Comparison of ENCODE assay signal across 2 cellular contexts in the genomic region with DNA sequence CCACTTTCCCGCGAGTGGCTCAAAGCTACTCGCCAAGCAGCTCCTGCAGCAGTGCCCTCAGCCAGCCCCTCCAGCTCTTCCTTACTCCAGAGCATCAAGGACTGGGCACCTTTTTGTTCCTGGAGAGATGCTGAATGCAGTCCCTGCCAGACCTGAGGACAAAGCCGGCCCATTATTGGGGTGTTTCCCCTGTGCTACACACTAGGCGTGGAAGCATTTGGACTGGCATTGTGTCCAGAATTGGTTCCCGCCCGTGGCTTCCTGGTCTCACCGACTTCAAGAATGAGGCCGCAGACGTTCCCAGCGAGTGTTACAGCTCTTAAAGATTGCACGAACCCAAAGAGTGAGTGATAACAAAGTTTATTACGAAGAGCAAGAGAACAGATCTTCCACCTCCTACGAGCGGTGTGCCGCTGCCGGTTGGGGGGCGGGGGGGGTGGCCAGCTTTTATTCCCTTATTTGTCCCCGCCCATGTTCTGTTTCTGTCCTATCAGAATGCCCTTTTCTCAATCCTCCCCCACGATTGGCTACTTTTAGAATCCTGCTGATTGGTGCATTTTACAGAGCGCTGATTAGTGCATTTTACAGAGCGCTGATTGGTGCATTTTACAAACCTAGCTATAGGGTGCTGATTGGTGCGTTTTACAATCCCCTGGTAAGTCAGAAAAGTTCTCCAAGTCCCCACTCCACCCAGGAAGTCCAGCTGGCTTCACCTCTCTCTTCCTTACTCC.
TF ChIP-seq lines count a peak whose summit lies in the region.

No MANE protein-coding gene starts in this region.

TF ChIP-seq in HepG2, 621 proteins besides CTCF, POLR2A, EP300 and RAD21:
- TF ChIP-seq ZNF850 (CRISPR knock-in tag; conservative IDR thresholded peaks at IDR 0.05) (no peak), ZNF280B (CRISPR knock-in tag; IDR thresholded peaks at IDR 0.05; ENCODE audit: borderline replicate concordance) (no peak), NR0B2 (CRISPR knock-in tag; IDR thresholded peaks at IDR 0.05) (no peak), MAFF (IDR thresholded peaks at IDR 0.05; ENCODE audit: low read depth, low read length) (0 out of 2 replicates have a peak, but pooled peaks have one; percentile 8), FOXP1 (IDR thresholded peaks at IDR 0.05) (no peak), FOXP1 (CRISPR knock-in tag; IDR thresholded peaks at IDR 0.05) (no peak)
TF ChIP-seq in HepG2: peak in this region for 1.

TF ChIP-seq in K562, 482 proteins besides CTCF, POLR2A, EP300 and RAD21:
- TF ChIP-seq RBM14 (IDR thresholded peaks at IDR 0.05; ENCODE audit: borderline replicate concordance, insufficient read depth, low read depth, low read length): no peak
- peak; percentile 43 for TF ChIP-seq ZNF316 (IDR thresholded peaks at IDR 0.05)
- no peak for TF ChIP-seq GABPA (tag; conservative IDR thresholded peaks at IDR 0.05; ENCODE audit: low read depth)
